16 cellular contexts compared by ENCODE assay signal in genomic region chr6:151481752-151482151, GRCh38. TPM values are rescaled to one million over a fixed set of nuclear protein-coding genes. Genes with fewer than 3 reads are reported as not detected.
DNase-seq lines count a peak whose midpoint lies in the region; ATAC-seq and TF ChIP-seq lines count a peak whose summit lies in the region.
"Had no signal": no experiment of that assay in that cellular context is flagged by ENCODE, and none has a peak within 500 bp of the region (broad histone marks: within the 10 kb centered on the region; RNA-seq: fewer than 3 reads in every experiment).

No MANE protein-coding gene starts in this region.

- H3K36me3 Mint-ChIP-seq in activated T-cell treated with anti-CD3 and anti-CD28 coated beads, Interleukin-2, amount 50 U/mL, for 4 hours (ENCODE audit: insufficient read depth), result no peaks in the 10 kb centered on the region
- H3K36me3 Mint-ChIP-seq in stimulated activated memory B cell treated with anti-CD40 and anti-IgM and Interleukin-4, amounts not matched to agents 10 μg/mL and 1 μg/mL and 100 μg/mL, for 72 hours, result no peaks in the 10 kb centered on the region

- DNase-seq in activated T-cell treated with anti-CD3 and anti-CD28 coated beads, Interleukin-2, amount 50 U/mL, for 4 hours, result no peak
- no peak for DNase-seq in activated T-cell treated with anti-CD3 and anti-CD28 coated beads, Interleukin-2, amount 50 U/mL, for 48 hours
- DNase-seq in NOMO-1 treated with dmso at 0.1 percent for 144 hours (lab: John Stamatoyannopoulos, UW; ENCODE audit: unreplicated experiment), result peak; percentile 11
- DNase-seq in dermis blood vessel endothelial cell, result peak; percentile 13
- DNase-seq in body of pancreas, result no peak
- DNase-seq in Peyer's patch, result no peak
- DNase-seq in ureter (ENCODE audit: low spot score), result no peak
- DNase-seq: activated gamma-delta T cell; foreskin keratinocyte; left cardiac atrium; ovary; stimulated activated naive CD8-positive, alpha-beta T cell treated with anti-CD3 and anti-CD28 coated beads, Interleukin-15, Interleukin-2, amounts not matched to agents 100 U/mL and 50 U/mL, for 24 hours had no signal

- H3K27ac Mint-ChIP-seq in stimulated activated memory B cell treated with anti-CD40 and anti-IgM and Interleukin-4, amounts not matched to agents 10 μg/mL and 1 μg/mL and 100 μg/mL, for 72 hours, result peak overlapping the region; percentile 74

- H3K9me3 ChIP-seq in body of pancreas (no peaks in the 10 kb centered on the region), Peyer's patch (no peaks in the 10 kb centered on the region)
- H3K9me3 ChIP-seq: ovary had no signal

- 38 to 58% methylated on average over 1 of the region's 1 CpG for WGBS in body of pancreas, 2 donors

- no peaks in the 10 kb centered on the region for H3K27me3 Mint-ChIP-seq in activated T-cell treated with anti-CD3 and anti-CD28 coated beads, Interleukin-2, amount 50 U/mL, for 4 hours (ENCODE audit: low read depth)
- H3K27me3 Mint-ChIP-seq in stimulated activated memory B cell treated with anti-CD40 and anti-IgM and Interleukin-4, amounts not matched to agents 10 μg/mL and 1 μg/mL and 100 μg/mL, for 72 hours, result no peaks in the 10 kb centered on the region

- H3K4me3 ChIP-seq in body of pancreas (no peak overlapping the region), Peyer's patch (no peak overlapping the region)
- H3K4me3 ChIP-seq: ovary had no signal

- peak overlapping the region; percentile 35 for H3K4me3 Mint-ChIP-seq in activated T-cell treated with anti-CD3 and anti-CD28 coated beads, Interleukin-2, amount 50 U/mL, for 4 hours
- H3K4me3 Mint-ChIP-seq in stimulated activated memory B cell treated with anti-CD40 and anti-IgM and Interleukin-4, amounts not matched to agents 10 μg/mL and 1 μg/mL and 100 μg/mL, for 72 hours, result no peak overlapping the region

- H3K36me3 ChIP-seq in body of pancreas (replicated peaks in 1 of 2; ENCODE audit: insufficient read depth in 1 of 2, low read depth in 2 of 2), result no peaks in the 10 kb centered on the region
- no peaks in the 10 kb centered on the region for H3K36me3 ChIP-seq in Peyer's patch
- H3K36me3 ChIP-seq: ovary had no signal

- no peak overlapping the region for H3K27ac ChIP-seq in body of pancreas
- peak overlapping the region in 1 of 4 donors; percentile 21 for H3K27ac ChIP-seq in Peyer's patch
- H3K27ac ChIP-seq: VCaP had no signal

- no peaks in the 10 kb centered on the region for H3K9me3 Mint-ChIP-seq in activated T-cell treated with anti-CD3 and anti-CD28 coated beads, Interleukin-2, amount 50 U/mL, for 4 hours
- no peaks in the 10 kb centered on the region for H3K9me3 Mint-ChIP-seq in stimulated activated memory B cell treated with anti-CD40 and anti-IgM and Interleukin-4, amounts not matched to agents 10 μg/mL and 1 μg/mL and 100 μg/mL, for 72 hours

- H3K4me1 ChIP-seq in body of pancreas (no peaks in the 10 kb centered on the region), Peyer's patch (no peaks in the 10 kb centered on the region)

- TF ChIP-seq CTCF in body of pancreas (IDR thresholded peaks at IDR 0.05) (no peak), Peyer's patch (IDR thresholded peaks at IDR 0.05) (no peak)

- H3K4me1 Mint-ChIP-seq in activated T-cell treated with anti-CD3 and anti-CD28 coated beads, Interleukin-2, amount 50 U/mL, for 4 hours (ENCODE audit: low read depth), result peaks cover 18% of the 10 kb centered on the region
- H3K4me1 Mint-ChIP-seq in stimulated activated memory B cell treated with anti-CD40 and anti-IgM and Interleukin-4, amounts not matched to agents 10 μg/mL and 1 μg/mL and 100 μg/mL, for 72 hours, result peaks cover 20% of the 10 kb centered on the region

- intact Hi-C loops in body of pancreas (cut with DNase I), result no loop called here

- TF ChIP-seq POLR2A in body of pancreas (IDR thresholded peaks at IDR 0.05) (no peak), Peyer's patch (IDR thresholded peaks at IDR 0.05) (no peak)

- no peak for ATAC-seq in activated T-cell treated with anti-CD3 and anti-CD28 coated beads, Interleukin-2, amount 50 U/mL, for 4 hours
- no peak for ATAC-seq in stimulated activated memory B cell treated with anti-CD40 and anti-IgM and Interleukin-4, amounts not matched to agents 10 μg/mL and 1 μg/mL and 100 μg/mL, for 72 hours
- ATAC-seq in body of pancreas, result no peak
- ATAC-seq: foreskin keratinocyte; Panc1; stimulated activated naive CD8-positive, alpha-beta T cell treated with anti-CD3 and anti-CD28 coated beads, Interleukin-15, Interleukin-2, amounts not matched to agents 100 U/mL and 50 U/mL, for 24 hours had no signal

- H3K27me3 ChIP-seq in body of pancreas, result no peaks in the 10 kb centered on the region
- H3K27me3 ChIP-seq in Peyer's patch, result no peaks in the 10 kb centered on the region
- H3K27me3 ChIP-seq: foreskin keratinocyte, ovary had no signal

RNA-seq across cellular contexts. Expression of gene CCDC170, which starts 12.1 kb away (rescaled TPM):
- not detected for total RNA-seq in activated T-cell treated with anti-CD3 and anti-CD28 coated beads, Interleukin-2, amount 50 U/mL, for 4 hours
- total RNA-seq in dermis blood vessel endothelial cell, result not detected in 2 replicates
- 1 to 10 TPM in 1 of 2 donors, not detected in 1; 2.1 TPM for total RNA-seq in body of pancreas
- 1 to 10 TPM in 2 of 4 donors, under 1 TPM in 1, not detected in 1; 0.35 to 1.7 (median 1.5) TPM for total RNA-seq in Peyer's patch
- total RNA-seq in ureter, result 1.7 TPM
- total RNA-seq: foreskin keratinocyte, G401 had no signal

RNA-seq across cellular contexts. Expression of gene RMND1, which starts 29.8 kb away (rescaled TPM):
- total RNA-seq in activated T-cell treated with anti-CD3 and anti-CD28 coated beads, Interleukin-2, amount 50 U/mL, for 4 hours, result 10 to 100 TPM; 15.3 to 18.1 (median 16.5) TPM
- 27.9 and 32.2 TPM in 2 replicates for total RNA-seq in dermis blood vessel endothelial cell
- total RNA-seq in body of pancreas, result 10 to 100 TPM in 1 of 2 donors, 1 to 10 TPM in 1; 6.6 to 10.9 TPM
- total RNA-seq in Peyer's patch, result 10 to 100 TPM; 18.2 to 50.3 (median 35.6) TPM
- 23.0 TPM for total RNA-seq in ureter

Comparison
In these comparisons a context has a peak if more than half of its experiments do, and no peak if none do; other contexts are left out.
1. DNase-seq: peak in NOMO-1 treated with dmso at 0.1 percent for 144 hours (single experiment) and dermis blood vessel endothelial cell (single experiment); none in activated T-cell treated with anti-CD3 and anti-CD28 coated beads, Interleukin-2, amount 50 U/mL, for 4 hours (single experiment), activated T-cell treated with anti-CD3 and anti-CD28 coated beads, Interleukin-2, amount 50 U/mL, for 48 hours (0 of 2), body of pancreas (0 of 4), Peyer's patch (0 of 3) and ureter (single experiment).